ENCODE assay signal across 15 cellular contexts in genomic region chr9:2163231-2163885, GRCh38.
"Had no signal": no experiment of that assay in that cellular context is flagged by ENCODE, and none has a peak within 500 bp of the region (broad histone marks: within the 10 kb centered on the region; RNA-seq: fewer than 3 reads in every experiment).

No MANE protein-coding gene starts in this region.

- H3K27me3 ChIP-seq: gastrocnemius medialis, neural progenitor cell, pancreas had no signal

- H3K4me2 ChIP-seq: neural progenitor cell had no signal

- H2AFZ ChIP-seq: neural progenitor cell had no signal

- H3K9me3 ChIP-seq: gastrocnemius medialis, left ventricle myocardium inferior, pancreas had no signal

- H3K9ac ChIP-seq: neural progenitor cell had no signal

- H3K27ac ChIP-seq: gastrocnemius medialis, left ventricle myocardium inferior, neural progenitor cell, SK-N-MC had no signal

- DNase-seq: activated CD4-positive, alpha-beta memory T cell treated with anti-CD3 and anti-CD28 coated beads, Interleukin-2, amount 10 ng/mL, durations not matched to agents 7 days and 5 days; activated CD4-positive, CD25-positive, alpha-beta regulatory T cell treated with anti-CD3 and anti-CD28 coated beads, Interleukin-2, amount 50 U/mL, for 72 hours; activated effector memory CD4-positive, alpha-beta T cell treated with Interleukin-2 at 50 U/mL for 16 hours; activated naive CD4-positive, alpha-beta T cell treated with anti-CD3 and anti-CD28 coated beads, Interleukin-2, amount 50 U/mL, for 16 hours; activated T-cell treated with anti-CD3 and anti-CD28 coated beads, Interleukin-2, amount 50 U/mL, for 4 hours; gastrocnemius medialis; left ventricle myocardium inferior; naive B cell; pancreas; retina; stimulated activated naive CD4-positive, alpha-beta T cell; substantia nigra; trophoblast cell had no signal

- H3K36me3 ChIP-seq: gastrocnemius medialis, neural progenitor cell, pancreas had no signal

- H3K4me3 ChIP-seq: gastrocnemius medialis, left ventricle myocardium inferior, neural progenitor cell, pancreas, SK-N-MC had no signal
